In genomic region chr1:108521990-108522393, GRCh38 we compare ENCODE assay signal across 12 cellular contexts.
"Had no signal": no experiment of that assay in that cellular context is flagged by ENCODE, and none has a peak within 500 bp of the region (broad histone marks: within the 10 kb centered on the region; RNA-seq: fewer than 3 reads in every experiment).

No MANE protein-coding gene starts in this region.

- H3K36me3 ChIP-seq: gastroesophageal sphincter, heart right ventricle had no signal

- H3K36me3 Mint-ChIP-seq: stimulated activated effector memory CD8-positive, alpha-beta T cell treated with anti-CD3 and anti-CD28 coated beads, Interleukin-12 subunit alpha, Interleukin-12 subunit beta, amount 100 ng/mL, for 72 hours had no signal

- H3K4me3 Mint-ChIP-seq: naive B cell; stimulated activated effector memory CD8-positive, alpha-beta T cell treated with anti-CD3 and anti-CD28 coated beads, Interleukin-12 subunit alpha, Interleukin-12 subunit beta, amount 100 ng/mL, for 72 hours; T-helper 2 cell treated with Interferon-gamma antibody and Interleukin-4, amounts not matched to agents 5 μg/mL and 100 μg/mL, for 36 hours had no signal

- H3K9me3 ChIP-seq: gastroesophageal sphincter had no signal

- H3K4me1 ChIP-seq: gastroesophageal sphincter, heart right ventricle had no signal

- H3K27ac Mint-ChIP-seq: activated T-helper 2 cell treated with anti-CD3 and anti-CD28 coated beads, Interferon-gamma antibody, Interleukin-2, Interleukin-4, amounts not matched to agents 10 μg/mL and 5 μg/mL and 100 μg/mL, durations not matched to agents 14 hours and 24 hours and 36 hours; naive B cell; stimulated activated effector memory CD8-positive, alpha-beta T cell treated with anti-CD3 and anti-CD28 coated beads, Interleukin-12 subunit alpha, Interleukin-12 subunit beta, amount 100 ng/mL, for 72 hours; T-helper 2 cell treated with Interferon-gamma antibody and Interleukin-4, amounts not matched to agents 5 μg/mL and 100 μg/mL, for 36 hours had no signal

- DNase-seq: activated naive CD4-positive, alpha-beta T cell treated with anti-CD3 and anti-CD28 coated beads, Interleukin-2, amount 50 U/mL, for 16 hours; effector CD4-positive, alpha-beta T cell; heart right ventricle; islet precursor cell; naive B cell; SW 1271 had no signal

- H3K4me3 ChIP-seq: coronary artery, gastroesophageal sphincter, heart right ventricle had no signal

- H3K4me1 Mint-ChIP-seq: naive B cell; stimulated activated effector memory CD8-positive, alpha-beta T cell treated with anti-CD3 and anti-CD28 coated beads, Interleukin-12 subunit alpha, Interleukin-12 subunit beta, amount 100 ng/mL, for 72 hours had no signal

- H3K27ac ChIP-seq: coronary artery, gastroesophageal sphincter, heart right ventricle had no signal

- ATAC-seq: activated CD4-positive, CD25-positive, alpha-beta regulatory T cell treated with anti-CD3 and anti-CD28 coated beads, Interleukin-2, amount 50 U/mL, for 24 hours; gastroesophageal sphincter; heart right ventricle; stimulated activated effector memory CD8-positive, alpha-beta T cell treated with anti-CD3 and anti-CD28 coated beads, Interleukin-12 subunit alpha, Interleukin-12 subunit beta, amount 100 ng/mL, for 72 hours had no signal
